17 cellular contexts compared by ENCODE assay signal in the genomic region with DNA sequence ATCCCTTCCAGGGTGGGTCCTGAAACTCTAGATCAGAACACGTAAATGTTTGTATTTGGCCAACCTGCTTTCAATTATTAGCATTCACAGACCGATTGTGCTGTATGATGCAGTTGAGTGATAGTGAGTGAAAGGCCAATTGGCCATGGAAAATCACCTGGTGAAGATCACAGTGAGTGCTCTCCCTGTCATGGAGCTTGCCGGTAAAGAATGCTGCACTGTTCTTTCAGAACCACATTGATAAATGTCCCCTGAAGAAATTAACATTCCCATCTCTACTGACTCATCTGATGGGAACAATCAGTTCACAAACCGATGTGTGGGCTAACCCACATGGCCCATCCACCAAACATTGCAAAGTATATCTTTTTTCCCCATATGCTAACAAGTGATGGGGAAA.
A peak's percentile ranks its signal among the peaks of the same experiment; 100 is the strongest.
DNase-seq lines count a peak whose midpoint lies in the region; ATAC-seq and TF ChIP-seq lines count a peak whose summit lies in the region.
"Had no signal": no experiment of that assay in that cellular context is flagged by ENCODE, and none has a peak within 500 bp of the region (broad histone marks: within the 10 kb centered on the region; RNA-seq: fewer than 3 reads in every experiment).

No MANE protein-coding gene starts in this region.

- H3K27ac Mint-ChIP-seq in type B pancreatic cell, result peak overlapping the region; percentile 14

- H3K9me3 Mint-ChIP-seq in type B pancreatic cell, result peaks cover 13% of the 10 kb centered on the region

- peak overlapping the region; percentile 32 for H3K4me3 Mint-ChIP-seq in type B pancreatic cell

- H3K27me3 Mint-ChIP-seq in type B pancreatic cell, result no peaks in the 10 kb centered on the region

- H3K36me3 ChIP-seq in effector memory CD4-positive, alpha-beta T cell (ENCODE audit: control insufficient read depth, insufficient read depth, low read length), result no peaks in the 10 kb centered on the region
- no peaks in the 10 kb centered on the region for H3K36me3 ChIP-seq in heart left ventricle

- intact Hi-C loops in heart left ventricle (cut with DNase I), result no loop called here

- 82 to 90% (median 89%) methylated on average over 4 of the region's 4 CpGs for WGBS in heart left ventricle, 4 donors

- peaks cover 4% of the 10 kb centered on the region for H3K36me3 Mint-ChIP-seq in type B pancreatic cell

- H3K4me3 ChIP-seq in effector memory CD4-positive, alpha-beta T cell (ENCODE audit: insufficient read depth, low read depth, low read length, poor library complexity, severe bottlenecking), result no peak overlapping the region
- H3K4me3 ChIP-seq in heart left ventricle, result no peak overlapping the region
- H3K4me3 ChIP-seq: GM12878 had no signal

- peaks cover 41% of the 10 kb centered on the region for H3K4me1 Mint-ChIP-seq in type B pancreatic cell (ENCODE audit: unreplicated experiment)

- no peaks in the 10 kb centered on the region for H3K9me3 ChIP-seq in effector memory CD4-positive, alpha-beta T cell (ENCODE audit: control insufficient read depth, low read length)
- H3K9me3 ChIP-seq in heart left ventricle, result no peaks in the 10 kb centered on the region

- H3K4me1 ChIP-seq in effector memory CD4-positive, alpha-beta T cell (ENCODE audit: control insufficient read depth, insufficient read depth, low read length, poor library complexity, severe bottlenecking), result no peaks in the 10 kb centered on the region
- H3K4me1 ChIP-seq in heart left ventricle, result peaks cover 0 to 6% (median 0%) of the 10 kb centered on the region in 12 donors

- H3K27me3 ChIP-seq in effector memory CD4-positive, alpha-beta T cell (replicated peaks; ENCODE audit: control insufficient read depth, insufficient read depth, low read length, poor library complexity, severe bottlenecking), result no peaks in the 10 kb centered on the region
- H3K27me3 ChIP-seq in heart left ventricle, result no peaks in the 10 kb centered on the region

- ATAC-seq in SK-N-SH treated with all-trans-retinoic acid at 6 μM for 48 hours (peak; percentile 62), HG03521 (IDR thresholded peaks at IDR 0.05; ENCODE audit: unreplicated experiment) (no peak), heart left ventricle (no peak)
- ATAC-seq: GM12878 had no signal

- no peak for TF ChIP-seq POLR2A in heart left ventricle (IDR thresholded peaks at IDR 0.05)

- no peak overlapping the region for H3K27ac ChIP-seq in effector memory CD4-positive, alpha-beta T cell (ENCODE audit: insufficient read depth, low read length, poor library complexity, severe bottlenecking)
- H3K27ac ChIP-seq in heart left ventricle, result no peak overlapping the region

- no peak for TF ChIP-seq CTCF in type B pancreatic cell (conservative IDR thresholded peaks at IDR 0.05)
- TF ChIP-seq CTCF in heart left ventricle (IDR thresholded peaks at IDR 0.05), result no peak

- DNase-seq in DMS53 (lab: John Stamatoyannopoulos, UW) (peak; percentile 54), DMS53 treated with DMSO at 0.1 percent for 48 hours (lab: John Stamatoyannopoulos, UW; ENCODE audit: unreplicated experiment) (no peak), kidney tubule cell (ENCODE audit: low spot score) (peak; percentile 11), type B pancreatic cell (ENCODE audit: extremely low spot score, unreplicated experiment) (no peak), heart left ventricle (no peak)
- no peak for DNase-seq in effector memory CD4-positive, alpha-beta T cell
- DNase-seq: 8988T, C1 segment of cervical spinal cord, DMS153, KBM-7, NCI-H1048, NCI-H1694 treated with DMSO at 0.1 percent for 48 hours, NCI-H774, Right ventricle myocardium superior had no signal

TF ChIP-seq in SK-N-SH treated with all-trans-retinoic acid at 6 μM for 48 hours, 23 proteins besides CTCF, POLR2A, EP300 and RAD21:
- TF ChIP-seq, protein P1, sequence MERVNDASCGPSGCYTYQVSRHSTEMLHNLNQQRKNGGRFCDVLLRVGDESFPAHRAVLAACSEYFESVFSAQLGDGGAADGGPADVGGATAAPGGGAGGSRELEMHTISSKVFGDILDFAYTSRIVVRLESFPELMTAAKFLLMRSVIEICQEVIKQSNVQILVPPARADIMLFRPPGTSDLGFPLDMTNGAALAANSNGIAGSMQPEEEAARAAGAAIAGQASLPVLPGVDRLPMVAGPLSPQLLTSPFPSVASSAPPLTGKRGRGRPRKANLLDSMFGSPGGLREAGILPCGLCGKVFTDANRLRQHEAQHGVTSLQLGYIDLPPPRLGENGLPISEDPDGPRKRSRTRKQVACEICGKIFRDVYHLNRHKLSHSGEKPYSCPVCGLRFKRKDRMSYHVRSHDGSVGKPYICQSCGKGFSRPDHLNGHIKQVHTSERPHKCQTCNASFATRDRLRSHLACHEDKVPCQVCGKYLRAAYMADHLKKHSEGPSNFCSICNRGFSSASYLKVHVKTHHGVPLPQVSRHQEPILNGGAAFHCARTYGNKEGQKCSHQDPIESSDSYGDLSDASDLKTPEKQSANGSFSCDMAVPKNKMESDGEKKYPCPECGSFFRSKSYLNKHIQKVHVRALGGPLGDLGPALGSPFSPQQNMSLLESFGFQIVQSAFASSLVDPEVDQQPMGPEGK (CRISPR knock-in tag; IDR thresholded peaks at IDR 0.05; ENCODE audit: borderline replicate concordance), result peak; percentile 86; the same call in 1 of the 2 replicates
- TF ChIP-seq ZFP3 (CRISPR knock-in tag; IDR thresholded peaks at IDR 0.05), result 0 out of 2 replicates have a peak, but pooled peaks have one; percentile 57
- peak; percentile 49; the same call in 1 of the 2 replicates for TF ChIP-seq ZNF8 (CRISPR knock-in tag; IDR thresholded peaks at IDR 0.05)
- no peak for TF ChIP-seq RARB (CRISPR knock-in tag; IDR thresholded peaks at IDR 0.05)
- TF ChIP-seq, protein P2, sequence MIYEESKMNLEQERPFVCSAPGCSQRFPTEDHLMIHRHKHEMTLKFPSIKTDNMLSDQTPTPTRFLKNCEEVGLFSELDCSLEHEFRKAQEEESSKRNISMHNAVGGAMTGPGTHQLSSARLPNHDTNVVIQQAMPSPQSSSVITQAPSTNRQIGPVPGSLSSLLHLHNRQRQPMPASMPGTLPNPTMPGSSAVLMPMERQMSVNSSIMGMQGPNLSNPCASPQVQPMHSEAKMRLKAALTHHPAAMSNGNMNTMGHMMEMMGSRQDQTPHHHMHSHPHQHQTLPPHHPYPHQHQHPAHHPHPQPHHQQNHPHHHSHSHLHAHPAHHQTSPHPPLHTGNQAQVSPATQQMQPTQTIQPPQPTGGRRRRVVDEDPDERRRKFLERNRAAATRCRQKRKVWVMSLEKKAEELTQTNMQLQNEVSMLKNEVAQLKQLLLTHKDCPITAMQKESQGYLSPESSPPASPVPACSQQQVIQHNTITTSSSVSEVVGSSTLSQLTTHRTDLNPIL (CRISPR knock-in tag; IDR thresholded peaks at IDR 0.05; ENCODE audit: low read depth), result peak; percentile 72
- peak; percentile 94 for TF ChIP-seq ISL1 (CRISPR knock-in tag; IDR thresholded peaks at IDR 0.05)
- no peak for TF ChIP-seq ZFP30 (CRISPR knock-in tag; IDR thresholded peaks at IDR 0.05)
- TF ChIP-seq ARNTL (CRISPR knock-in tag; IDR thresholded peaks at IDR 0.05; ENCODE audit: borderline replicate concordance, low read depth), result no peak
- no peak for TF ChIP-seq CSDC2 (CRISPR knock-in tag; IDR thresholded peaks at IDR 0.05)
- TF ChIP-seq TCF4 (CRISPR knock-in tag; IDR thresholded peaks at IDR 0.05; ENCODE audit: borderline replicate concordance), result peak; percentile 65; the same call in 1 of the 2 replicates
- TF ChIP-seq ESRRG (CRISPR knock-in tag; IDR thresholded peaks at IDR 0.05), result 0 out of 2 replicates have a peak, but pooled peaks have one; percentile 56
- TF ChIP-seq OSR1 (CRISPR knock-in tag; IDR thresholded peaks at IDR 0.05), result no peak
- TF ChIP-seq, protein P3, sequence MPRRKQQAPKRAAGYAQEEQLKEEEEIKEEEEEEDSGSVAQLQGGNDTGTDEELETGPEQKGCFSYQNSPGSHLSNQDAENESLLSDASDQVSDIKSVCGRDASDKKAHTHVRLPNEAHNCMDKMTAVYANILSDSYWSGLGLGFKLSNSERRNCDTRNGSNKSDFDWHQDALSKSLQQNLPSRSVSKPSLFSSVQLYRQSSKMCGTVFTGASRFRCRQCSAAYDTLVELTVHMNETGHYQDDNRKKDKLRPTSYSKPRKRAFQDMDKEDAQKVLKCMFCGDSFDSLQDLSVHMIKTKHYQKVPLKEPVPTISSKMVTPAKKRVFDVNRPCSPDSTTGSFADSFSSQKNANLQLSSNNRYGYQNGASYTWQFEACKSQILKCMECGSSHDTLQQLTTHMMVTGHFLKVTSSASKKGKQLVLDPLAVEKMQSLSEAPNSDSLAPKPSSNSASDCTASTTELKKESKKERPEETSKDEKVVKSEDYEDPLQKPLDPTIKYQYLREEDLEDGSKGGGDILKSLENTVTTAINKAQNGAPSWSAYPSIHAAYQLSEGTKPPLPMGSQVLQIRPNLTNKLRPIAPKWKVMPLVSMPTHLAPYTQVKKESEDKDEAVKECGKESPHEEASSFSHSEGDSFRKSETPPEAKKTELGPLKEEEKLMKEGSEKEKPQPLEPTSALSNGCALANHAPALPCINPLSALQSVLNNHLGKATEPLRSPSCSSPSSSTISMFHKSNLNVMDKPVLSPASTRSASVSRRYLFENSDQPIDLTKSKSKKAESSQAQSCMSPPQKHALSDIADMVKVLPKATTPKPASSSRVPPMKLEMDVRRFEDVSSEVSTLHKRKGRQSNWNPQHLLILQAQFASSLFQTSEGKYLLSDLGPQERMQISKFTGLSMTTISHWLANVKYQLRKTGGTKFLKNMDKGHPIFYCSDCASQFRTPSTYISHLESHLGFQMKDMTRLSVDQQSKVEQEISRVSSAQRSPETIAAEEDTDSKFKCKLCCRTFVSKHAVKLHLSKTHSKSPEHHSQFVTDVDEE (CRISPR knock-in tag; IDR thresholded peaks at IDR 0.05), result peak; percentile 79; the same call in 1 of the 2 replicates
- peak; percentile 61; the same call in 1 of the 2 replicates for TF ChIP-seq ZC3H10 (CRISPR knock-in tag; IDR thresholded peaks at IDR 0.05)

Comparison
In these comparisons a context has a peak if more than half of its experiments do, and no peak if none do; other contexts are left out.
1. DNase-seq: peak in DMS53 (single experiment) and kidney tubule cell (single experiment); none in DMS53 treated with DMSO at 0.1 percent for 48 hours (single experiment), type B pancreatic cell (single experiment), effector memory CD4-positive, alpha-beta T cell (0 of 3) and heart left ventricle (0 of 5).